ENCODE assay signal across 9 cellular contexts in genomic region chr21:15058718-15059316, GRCh38. TPM values are rescaled to one million over a fixed set of nuclear protein-coding genes. Genes with fewer than 3 reads are reported as not detected.
A peak's percentile ranks its signal among the peaks of the same experiment; 100 is the strongest.
DNase-seq lines count a peak whose midpoint lies in the region; ATAC-seq and TF ChIP-seq lines count a peak whose summit lies in the region.
"Had no signal": no experiment of that assay in that cellular context is flagged by ENCODE, and none has a peak within 500 bp of the region (broad histone marks: within the 10 kb centered on the region; RNA-seq: fewer than 3 reads in every experiment).

No MANE protein-coding gene starts in this region.

- no peaks in the 10 kb centered on the region for H3K9me3 ChIP-seq in right lobe of liver
- no peaks in the 10 kb centered on the region for H3K9me3 ChIP-seq in left lung

- H3K36me3 ChIP-seq in right lobe of liver (no peaks in the 10 kb centered on the region), left lung (no peaks in the 10 kb centered on the region)

- intact Hi-C loops in activated T-helper 2 cell treated with anti-CD3 and anti-CD28 coated beads, Interferon-gamma antibody, Interleukin-2, Interleukin-4, amounts not matched to agents 10 μg/mL and 5 μg/mL and 100 μg/mL, durations not matched to agents 14 hours and 24 hours and 36 hours (cut with micrococcal nuclease): no loop called here
- intact Hi-C loops in right lobe of liver (cut with DNase I) (no loop called here), left lung (cut with DNase I) (no loop called here)

- 11% methylated on average over 2 of the region's 2 CpGs for WGBS in right lobe of liver (ENCODE audit: insufficient coverage, low coverage, low lambda C conversion rate, missing lambda C conversion rate)

- peak; percentile 39 for DNase-seq in AG20443 (ENCODE audit: low spot score)
- peak; percentile 76 for DNase-seq in HCEC 1CT
- no peak for DNase-seq in activated T-helper 2 cell treated with anti-CD3 and anti-CD28 coated beads, Interferon-gamma antibody, Interleukin-2, Interleukin-4, amounts not matched to agents 10 μg/mL and 5 μg/mL and 100 μg/mL, durations not matched to agents 14 hours and 24 hours and 36 hours (ENCODE audit: low spot score)
- DNase-seq in right lobe of liver: no peak
- DNase-seq in CD1c-positive myeloid dendritic cell (ENCODE audit: extremely low spot score): no peak
- DNase-seq in NCI-H526 treated with DMSO at 0.1 percent for 48 hours (lab: John Stamatoyannopoulos, UW): no peak
- DNase-seq in left lung: no peak

- peak overlapping the region in 2 of 3 donors; percentile 11 to 16 for H3K27ac ChIP-seq in right lobe of liver
- H3K27ac ChIP-seq in left lung: peak overlapping the region in 1 of 2 donors; percentile 47
- H3K27ac ChIP-seq: parathyroid adenoma had no signal

- no peaks in the 10 kb centered on the region for H3K9me3 Mint-ChIP-seq in activated T-helper 2 cell treated with anti-CD3 and anti-CD28 coated beads, Interferon-gamma antibody, Interleukin-2, Interleukin-4, amounts not matched to agents 10 μg/mL and 5 μg/mL and 100 μg/mL, durations not matched to agents 14 hours and 24 hours and 36 hours

- H3K27me3 ChIP-seq in right lobe of liver: no peaks in the 10 kb centered on the region
- no peaks in the 10 kb centered on the region for H3K27me3 ChIP-seq in left lung

- no peak for TF ChIP-seq CTCF in right lobe of liver (IDR thresholded peaks at IDR 0.05)
- TF ChIP-seq CTCF in left lung (IDR thresholded peaks at IDR 0.05): no peak

- H3K27ac Mint-ChIP-seq in activated T-helper 2 cell treated with anti-CD3 and anti-CD28 coated beads, Interferon-gamma antibody, Interleukin-2, Interleukin-4, amounts not matched to agents 10 μg/mL and 5 μg/mL and 100 μg/mL, durations not matched to agents 14 hours and 24 hours and 36 hours: no peak overlapping the region

- no peak for TF ChIP-seq POLR2A in right lobe of liver (IDR thresholded peaks at IDR 0.05)

- H3K4me3 Mint-ChIP-seq in activated T-helper 2 cell treated with anti-CD3 and anti-CD28 coated beads, Interferon-gamma antibody, Interleukin-2, Interleukin-4, amounts not matched to agents 10 μg/mL and 5 μg/mL and 100 μg/mL, durations not matched to agents 14 hours and 24 hours and 36 hours (ENCODE audit: low read depth): peak overlapping the region; percentile 40

- no peaks in the 10 kb centered on the region for H3K36me3 Mint-ChIP-seq in activated T-helper 2 cell treated with anti-CD3 and anti-CD28 coated beads, Interferon-gamma antibody, Interleukin-2, Interleukin-4, amounts not matched to agents 10 μg/mL and 5 μg/mL and 100 μg/mL, durations not matched to agents 14 hours and 24 hours and 36 hours (ENCODE audit: low read depth)

- H3K4me1 Mint-ChIP-seq in activated T-helper 2 cell treated with anti-CD3 and anti-CD28 coated beads, Interferon-gamma antibody, Interleukin-2, Interleukin-4, amounts not matched to agents 10 μg/mL and 5 μg/mL and 100 μg/mL, durations not matched to agents 14 hours and 24 hours and 36 hours (ENCODE audit: low read depth): peaks cover 58% of the 10 kb centered on the region

- H3K27me3 Mint-ChIP-seq in activated T-helper 2 cell treated with anti-CD3 and anti-CD28 coated beads, Interferon-gamma antibody, Interleukin-2, Interleukin-4, amounts not matched to agents 10 μg/mL and 5 μg/mL and 100 μg/mL, durations not matched to agents 14 hours and 24 hours and 36 hours (ENCODE audit: low read depth): peaks cover 32% of the 10 kb centered on the region

- ATAC-seq in right lobe of liver (peak in 2 of 4 donors; percentile 13 to 47), left lung (no peak), GM18858 (IDR thresholded peaks at IDR 0.05; ENCODE audit: unreplicated experiment) (no peak)

- no peak overlapping the region for H3K4me3 ChIP-seq in right lobe of liver
- no peak overlapping the region for H3K4me3 ChIP-seq in left lung

- peaks cover 0 to 59% (median 11%) of the 10 kb centered on the region in 4 donors for H3K4me1 ChIP-seq in right lobe of liver
- peaks cover 26 to 92% of the 10 kb centered on the region in 2 donors for H3K4me1 ChIP-seq in left lung
- H3K4me1 ChIP-seq: parathyroid adenoma had no signal

RNA-seq across cellular contexts. Expression of gene NRIP1, which starts 6.0 kb away (rescaled TPM):
- 7.9 and 8.3 TPM in 2 replicates for total RNA-seq in activated T-helper 2 cell treated with anti-CD3 and anti-CD28 coated beads, Interferon-gamma antibody, Interleukin-2, Interleukin-4, amounts not matched to agents 10 μg/mL and 5 μg/mL and 100 μg/mL, durations not matched to agents 14 hours and 24 hours and 36 hours
- total RNA-seq in right lobe of liver: 10 to 100 TPM; 15.4 to 34.0 (median 21.5) TPM
- 10 to 100 TPM; 22.6 to 30.5 TPM for total RNA-seq in left lung

Comparison
In these comparisons a context has a peak if more than half of its experiments do, and no peak if none do; other contexts are left out.
1. DNase-seq: peak in AG20443 (single experiment) and HCEC 1CT (single experiment); none in activated T-helper 2 cell treated with anti-CD3 and anti-CD28 coated beads, Interferon-gamma antibody, Interleukin-2, Interleukin-4, amounts not matched to agents 10 μg/mL and 5 μg/mL and 100 μg/mL, durations not matched to agents 14 hours and 24 hours and 36 hours (single experiment), right lobe of liver (0 of 3), CD1c-positive myeloid dendritic cell (single experiment), NCI-H526 treated with DMSO at 0.1 percent for 48 hours (single experiment) and left lung (0 of 2).